ENCODE assay signal across 10 cellular contexts in genomic region chr7:74355091-74355490, GRCh38.
DNase-seq lines count a peak whose midpoint lies in the region; ATAC-seq and TF ChIP-seq lines count a peak whose summit lies in the region.
"Had no signal": no experiment of that assay in that cellular context is flagged by ENCODE, and none has a peak within 500 bp of the region (broad histone marks: within the 10 kb centered on the region; RNA-seq: fewer than 3 reads in every experiment).

No MANE protein-coding gene starts in this region.

- no peaks in the 10 kb centered on the region for H3K27me3 ChIP-seq in colonic mucosa
- no peaks in the 10 kb centered on the region for H3K27me3 ChIP-seq in testis

- WGBS in testis, 2 donors = 88 to 89% methylated on average over 4 of the region's 4 CpGs

- H3K4me3 ChIP-seq in colonic mucosa (no peak overlapping the region), testis (no peak overlapping the region)
- H3K4me3 ChIP-seq: lung had no signal

- no peak overlapping the region for H3K9ac ChIP-seq in colonic mucosa (ENCODE audit: low read depth in 2 of 2, low read length in 2 of 2)

- no peak for TF ChIP-seq POLR2A in testis (IDR thresholded peaks at IDR 0.05)

- DNase-seq in NCI-H1436 (lab: John Stamatoyannopoulos, UW) = peak; percentile 8
- no peak for DNase-seq in NCI-H1436 treated with DMSO at 0.1 percent for 48 hours (lab: John Stamatoyannopoulos, UW)
- DNase-seq in NCI-H446 (lab: John Stamatoyannopoulos, UW) = peak; percentile 8 to 50
- DNase-seq in colonic mucosa = peak; percentile 43
- peak; percentile 75 for DNase-seq in renal cortical epithelial cell (ENCODE audit: low read depth)
- DNase-seq in testis = no peak
- DNase-seq: NCI-H187 had no signal

- H3K4me1 ChIP-seq in colonic mucosa = no peaks in the 10 kb centered on the region
- H3K4me1 ChIP-seq in testis = no peaks in the 10 kb centered on the region

- H3K36me3 ChIP-seq in colonic mucosa = peaks cover 3% of the 10 kb centered on the region
- no peaks in the 10 kb centered on the region for H3K36me3 ChIP-seq in testis (ENCODE audit: low read depth, missing control alignments)

- ATAC-seq in HG02763 (IDR thresholded peaks at IDR 0.05; ENCODE audit: unreplicated experiment) (no peak), GM19395 (IDR thresholded peaks at IDR 0.05; ENCODE audit: unreplicated experiment) (no peak)

- TF ChIP-seq CTCF in colonic mucosa (IDR thresholded peaks at IDR 0.05) = no peak
- no peak for TF ChIP-seq CTCF in testis (IDR thresholded peaks at IDR 0.05)

- intact Hi-C loops in colonic mucosa (cut with DNase I) (no loop called here), testis (cut with DNase I; ENCODE audit: low total_unique reads) (no loop called here)

- H3K9me3 ChIP-seq in colonic mucosa (no peaks in the 10 kb centered on the region), testis (no peaks in the 10 kb centered on the region)

- H3K27ac ChIP-seq in colonic mucosa (no peak overlapping the region), testis (no peak overlapping the region)

Comparison
In these comparisons a context has a peak if more than half of its experiments do, and no peak if none do; other contexts are left out.
1. DNase-seq: peak in NCI-H1436 (single experiment), NCI-H446 (2 of 2), colonic mucosa (single experiment) and renal cortical epithelial cell (single experiment); none in NCI-H1436 treated with DMSO at 0.1 percent for 48 hours (single experiment) and testis (single experiment).